1 cellular context compared by ENCODE assay signal in the genomic region with DNA sequence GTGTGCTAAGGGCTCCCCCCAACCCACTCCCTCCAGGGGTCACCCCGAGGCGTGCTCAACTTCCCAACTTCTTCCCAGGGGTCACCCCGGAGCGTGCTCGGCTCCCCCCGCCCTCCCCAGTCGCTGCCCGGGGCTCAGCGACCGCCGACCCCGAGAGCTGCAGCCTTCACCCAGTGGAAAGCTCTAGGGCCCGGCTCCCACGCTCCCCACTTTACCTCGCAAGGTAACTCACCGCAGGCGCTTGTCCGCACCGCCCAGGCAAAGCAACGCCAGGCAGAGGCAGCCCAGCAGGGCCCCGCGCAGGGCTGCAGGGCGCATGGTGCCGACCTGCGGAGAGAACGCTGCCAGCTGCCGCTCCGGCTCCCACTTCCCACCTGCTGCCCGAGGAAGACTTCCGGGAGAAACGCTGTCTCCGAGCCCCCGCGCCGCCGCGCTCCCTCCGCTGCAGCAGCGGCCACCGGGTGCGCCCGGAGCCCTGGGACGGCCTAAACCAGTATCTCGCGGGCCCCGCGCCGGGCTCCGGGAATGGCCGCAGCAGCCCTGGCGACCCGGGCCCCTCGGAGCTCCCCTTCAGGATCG.
TF ChIP-seq lines count a peak whose summit lies in the region.

No MANE protein-coding gene starts in this region.

TF ChIP-seq in K562, 482 proteins besides CTCF, POLR2A, EP300 and RAD21 (continued from another document):
- TF ChIP-seq, protein P1, sequence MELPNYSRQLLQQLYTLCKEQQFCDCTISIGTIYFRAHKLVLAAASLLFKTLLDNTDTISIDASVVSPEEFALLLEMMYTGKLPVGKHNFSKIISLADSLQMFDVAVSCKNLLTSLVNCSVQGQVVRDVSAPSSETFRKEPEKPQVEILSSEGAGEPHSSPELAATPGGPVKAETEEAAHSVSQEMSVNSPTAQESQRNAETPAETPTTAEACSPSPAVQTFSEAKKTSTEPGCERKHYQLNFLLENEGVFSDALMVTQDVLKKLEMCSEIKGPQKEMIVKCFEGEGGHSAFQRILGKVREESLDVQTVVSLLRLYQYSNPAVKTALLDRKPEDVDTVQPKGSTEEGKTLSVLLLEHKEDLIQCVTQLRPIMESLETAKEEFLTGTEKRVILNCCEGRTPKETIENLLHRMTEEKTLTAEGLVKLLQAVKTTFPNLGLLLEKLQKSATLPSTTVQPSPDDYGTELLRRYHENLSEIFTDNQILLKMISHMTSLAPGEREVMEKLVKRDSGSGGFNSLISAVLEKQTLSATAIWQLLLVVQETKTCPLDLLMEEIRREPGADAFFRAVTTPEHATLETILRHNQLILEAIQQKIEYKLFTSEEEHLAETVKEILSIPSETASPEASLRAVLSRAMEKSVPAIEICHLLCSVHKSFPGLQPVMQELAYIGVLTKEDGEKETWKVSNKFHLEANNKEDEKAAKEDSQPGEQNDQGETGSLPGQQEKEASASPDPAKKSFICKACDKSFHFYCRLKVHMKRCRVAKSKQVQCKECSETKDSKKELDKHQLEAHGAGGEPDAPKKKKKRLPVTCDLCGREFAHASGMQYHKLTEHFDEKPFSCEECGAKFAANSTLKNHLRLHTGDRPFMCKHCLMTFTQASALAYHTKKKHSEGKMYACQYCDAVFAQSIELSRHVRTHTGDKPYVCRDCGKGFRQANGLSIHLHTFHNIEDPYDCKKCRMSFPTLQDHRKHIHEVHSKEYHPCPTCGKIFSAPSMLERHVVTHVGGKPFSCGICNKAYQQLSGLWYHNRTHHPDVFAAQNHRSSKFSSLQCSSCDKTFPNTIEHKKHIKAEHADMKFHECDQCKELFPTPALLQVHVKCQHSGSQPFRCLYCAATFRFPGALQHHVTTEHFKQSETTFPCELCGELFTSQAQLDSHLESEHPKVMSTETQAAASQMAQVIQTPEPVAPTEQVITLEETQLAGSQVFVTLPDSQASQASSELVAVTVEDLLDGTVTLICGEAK (IDR thresholded peaks at IDR 0.05): no peak
- TF ChIP-seq, protein P1 (CRISPR knock-in tag; IDR thresholded peaks at IDR 0.05): 0 out of 2 replicates have a peak, but pooled peaks have one; percentile 9
- TF ChIP-seq, protein P2, sequence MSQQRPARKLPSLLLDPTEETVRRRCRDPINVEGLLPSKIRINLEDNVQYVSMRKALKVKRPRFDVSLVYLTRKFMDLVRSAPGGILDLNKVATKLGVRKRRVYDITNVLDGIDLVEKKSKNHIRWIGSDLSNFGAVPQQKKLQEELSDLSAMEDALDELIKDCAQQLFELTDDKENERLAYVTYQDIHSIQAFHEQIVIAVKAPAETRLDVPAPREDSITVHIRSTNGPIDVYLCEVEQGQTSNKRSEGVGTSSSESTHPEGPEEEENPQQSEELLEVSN (IDR thresholded peaks at IDR 0.05; ENCODE audit: borderline replicate concordance in 1 of 2, extremely low read depth in 1 of 2, insufficient read depth in 1 of 2, insufficient read length in 1 of 2, low read depth in 1 of 2, low read length in 1 of 2, poor library complexity in 1 of 2, severe bottlenecking in 1 of 2): peak in 1 of 2 experiments; percentile 73
- TF ChIP-seq ZNF165 (CRISPR knock-in tag; IDR thresholded peaks at IDR 0.05; ENCODE audit: borderline replicate concordance) (peak; percentile 45; the same call in 1 of the 2 replicates), ERF (CRISPR knock-in tag; IDR thresholded peaks at IDR 0.05) (peak; percentile 62; the same call in 1 of the 2 replicates), FOXA3 (CRISPR knock-in tag; conservative IDR thresholded peaks at IDR 0.05 in 1 of 2, IDR thresholded peaks at IDR 0.05 in 1 of 2) (0 out of 4 replicates have a peak, but pooled peaks of 1 of the 2 experiments have one; percentile 72), GTF2F1 (IDR thresholded peaks at IDR 0.05; ENCODE audit: low read depth, low read length) (no peak), GATAD2A (IDR thresholded peaks at IDR 0.05) (0 out of 2 replicates have a peak, but pooled peaks have one; percentile 9), PHF20 (IDR thresholded peaks at IDR 0.05; ENCODE audit: partially characterized antibody) (peak; percentile 44), ZBED1 (IDR thresholded peaks at IDR 0.05) (0 out of 2 replicates have a peak, but pooled peaks have one; percentile 2), TCF3 (CRISPR knock-in tag; IDR thresholded peaks at IDR 0.05) (0 out of 2 replicates have a peak, but pooled peaks have one; percentile 4), TBL1XR1 (IDR thresholded peaks at IDR 0.05; ENCODE audit: low read length in 2 of 2) (no peak), ZFP30 (CRISPR knock-in tag; IDR thresholded peaks at IDR 0.05; ENCODE audit: borderline replicate concordance) (no peak), CHD1 (IDR thresholded peaks at IDR 0.05; ENCODE audit: low read length) (peak; percentile 82)
- TF ChIP-seq, protein P3, sequence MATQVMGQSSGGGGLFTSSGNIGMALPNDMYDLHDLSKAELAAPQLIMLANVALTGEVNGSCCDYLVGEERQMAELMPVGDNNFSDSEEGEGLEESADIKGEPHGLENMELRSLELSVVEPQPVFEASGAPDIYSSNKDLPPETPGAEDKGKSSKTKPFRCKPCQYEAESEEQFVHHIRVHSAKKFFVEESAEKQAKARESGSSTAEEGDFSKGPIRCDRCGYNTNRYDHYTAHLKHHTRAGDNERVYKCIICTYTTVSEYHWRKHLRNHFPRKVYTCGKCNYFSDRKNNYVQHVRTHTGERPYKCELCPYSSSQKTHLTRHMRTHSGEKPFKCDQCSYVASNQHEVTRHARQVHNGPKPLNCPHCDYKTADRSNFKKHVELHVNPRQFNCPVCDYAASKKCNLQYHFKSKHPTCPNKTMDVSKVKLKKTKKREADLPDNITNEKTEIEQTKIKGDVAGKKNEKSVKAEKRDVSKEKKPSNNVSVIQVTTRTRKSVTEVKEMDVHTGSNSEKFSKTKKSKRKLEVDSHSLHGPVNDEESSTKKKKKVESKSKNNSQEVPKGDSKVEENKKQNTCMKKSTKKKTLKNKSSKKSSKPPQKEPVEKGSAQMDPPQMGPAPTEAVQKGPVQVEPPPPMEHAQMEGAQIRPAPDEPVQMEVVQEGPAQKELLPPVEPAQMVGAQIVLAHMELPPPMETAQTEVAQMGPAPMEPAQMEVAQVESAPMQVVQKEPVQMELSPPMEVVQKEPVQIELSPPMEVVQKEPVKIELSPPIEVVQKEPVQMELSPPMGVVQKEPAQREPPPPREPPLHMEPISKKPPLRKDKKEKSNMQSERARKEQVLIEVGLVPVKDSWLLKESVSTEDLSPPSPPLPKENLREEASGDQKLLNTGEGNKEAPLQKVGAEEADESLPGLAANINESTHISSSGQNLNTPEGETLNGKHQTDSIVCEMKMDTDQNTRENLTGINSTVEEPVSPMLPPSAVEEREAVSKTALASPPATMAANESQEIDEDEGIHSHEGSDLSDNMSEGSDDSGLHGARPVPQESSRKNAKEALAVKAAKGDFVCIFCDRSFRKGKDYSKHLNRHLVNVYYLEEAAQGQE (CRISPR knock-in tag; IDR thresholded peaks at IDR 0.05; ENCODE audit: low read depth): 0 out of 2 replicates have a peak, but pooled peaks have one; percentile 10
- TF ChIP-seq, protein P4, sequence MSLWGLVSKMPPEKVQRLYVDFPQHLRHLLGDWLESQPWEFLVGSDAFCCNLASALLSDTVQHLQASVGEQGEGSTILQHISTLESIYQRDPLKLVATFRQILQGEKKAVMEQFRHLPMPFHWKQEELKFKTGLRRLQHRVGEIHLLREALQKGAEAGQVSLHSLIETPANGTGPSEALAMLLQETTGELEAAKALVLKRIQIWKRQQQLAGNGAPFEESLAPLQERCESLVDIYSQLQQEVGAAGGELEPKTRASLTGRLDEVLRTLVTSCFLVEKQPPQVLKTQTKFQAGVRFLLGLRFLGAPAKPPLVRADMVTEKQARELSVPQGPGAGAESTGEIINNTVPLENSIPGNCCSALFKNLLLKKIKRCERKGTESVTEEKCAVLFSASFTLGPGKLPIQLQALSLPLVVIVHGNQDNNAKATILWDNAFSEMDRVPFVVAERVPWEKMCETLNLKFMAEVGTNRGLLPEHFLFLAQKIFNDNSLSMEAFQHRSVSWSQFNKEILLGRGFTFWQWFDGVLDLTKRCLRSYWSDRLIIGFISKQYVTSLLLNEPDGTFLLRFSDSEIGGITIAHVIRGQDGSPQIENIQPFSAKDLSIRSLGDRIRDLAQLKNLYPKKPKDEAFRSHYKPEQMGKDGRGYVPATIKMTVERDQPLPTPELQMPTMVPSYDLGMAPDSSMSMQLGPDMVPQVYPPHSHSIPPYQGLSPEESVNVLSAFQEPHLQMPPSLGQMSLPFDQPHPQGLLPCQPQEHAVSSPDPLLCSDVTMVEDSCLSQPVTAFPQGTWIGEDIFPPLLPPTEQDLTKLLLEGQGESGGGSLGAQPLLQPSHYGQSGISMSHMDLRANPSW (CRISPR knock-in tag; IDR thresholded peaks at IDR 0.05): peak; percentile 83; the same call in 1 of the 2 replicates
- TF ChIP-seq, protein P5, sequence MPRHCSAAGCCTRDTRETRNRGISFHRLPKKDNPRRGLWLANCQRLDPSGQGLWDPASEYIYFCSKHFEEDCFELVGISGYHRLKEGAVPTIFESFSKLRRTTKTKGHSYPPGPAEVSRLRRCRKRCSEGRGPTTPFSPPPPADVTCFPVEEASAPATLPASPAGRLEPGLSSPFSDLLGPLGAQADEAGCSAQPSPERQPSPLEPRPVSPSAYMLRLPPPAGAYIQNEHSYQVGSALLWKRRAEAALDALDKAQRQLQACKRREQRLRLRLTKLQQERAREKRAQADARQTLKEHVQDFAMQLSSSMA (CRISPR knock-in tag; IDR thresholded peaks at IDR 0.05): 0 out of 2 replicates have a peak, but pooled peaks have one; percentile 26
